1 cellular context compared by ENCODE assay signal in the genomic region with DNA sequence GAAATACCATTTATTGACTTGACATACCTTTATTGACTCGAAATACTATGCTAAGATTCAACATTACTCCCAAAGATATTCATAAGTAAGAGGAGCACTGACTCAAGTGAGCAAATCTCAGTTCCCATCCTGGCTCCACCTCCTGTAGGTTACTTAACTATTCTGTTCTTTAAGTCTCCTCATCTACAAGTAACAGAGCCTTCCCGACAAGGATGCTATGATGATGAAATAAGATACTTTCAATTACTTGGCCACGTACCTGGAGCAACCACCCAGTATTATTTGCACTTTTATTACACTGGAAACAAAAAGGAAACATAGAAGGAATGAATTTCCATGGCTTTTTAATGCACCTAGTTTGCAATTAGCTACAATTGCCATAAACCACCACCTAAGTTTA.
TF ChIP-seq lines count a peak whose summit lies in the region.

No MANE protein-coding gene starts in this region.

TF ChIP-seq in A549, 52 proteins besides CTCF, POLR2A, EP300 and RAD21 (continued from another document):
- TF ChIP-seq NPAS2 (CRISPR knock-in tag; IDR thresholded peaks at IDR 0.05; ENCODE audit: borderline replicate concordance) (no peak), BHLHE40 (IDR thresholded peaks at IDR 0.05; ENCODE audit: low read depth, low read length) (no peak), PHF8 (IDR thresholded peaks at IDR 0.05; ENCODE audit: borderline replicate concordance, low read depth) (no peak), RFX5 (IDR thresholded peaks at IDR 0.05) (no peak), NR3C1 (IDR thresholded peaks at IDR 0.05) (no peak), CBX8 (IDR thresholded peaks at IDR 0.05) (no peak), ZNF302 (CRISPR knock-in tag; IDR thresholded peaks at IDR 0.05) (no peak)
- TF ChIP-seq, protein P1, sequence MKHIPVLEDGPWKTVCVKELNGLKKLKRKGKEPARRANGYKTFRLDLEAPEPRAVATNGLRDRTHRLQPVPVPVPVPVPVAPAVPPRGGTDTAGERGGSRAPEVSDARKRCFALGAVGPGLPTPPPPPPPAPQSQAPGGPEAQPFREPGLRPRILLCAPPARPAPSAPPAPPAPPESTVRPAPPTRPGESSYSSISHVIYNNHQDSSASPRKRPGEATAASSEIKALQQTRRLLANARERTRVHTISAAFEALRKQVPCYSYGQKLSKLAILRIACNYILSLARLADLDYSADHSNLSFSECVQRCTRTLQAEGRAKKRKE (CRISPR knock-in tag; IDR thresholded peaks at IDR 0.05; ENCODE audit: low read depth): no peak
- TF ChIP-seq, protein P2, sequence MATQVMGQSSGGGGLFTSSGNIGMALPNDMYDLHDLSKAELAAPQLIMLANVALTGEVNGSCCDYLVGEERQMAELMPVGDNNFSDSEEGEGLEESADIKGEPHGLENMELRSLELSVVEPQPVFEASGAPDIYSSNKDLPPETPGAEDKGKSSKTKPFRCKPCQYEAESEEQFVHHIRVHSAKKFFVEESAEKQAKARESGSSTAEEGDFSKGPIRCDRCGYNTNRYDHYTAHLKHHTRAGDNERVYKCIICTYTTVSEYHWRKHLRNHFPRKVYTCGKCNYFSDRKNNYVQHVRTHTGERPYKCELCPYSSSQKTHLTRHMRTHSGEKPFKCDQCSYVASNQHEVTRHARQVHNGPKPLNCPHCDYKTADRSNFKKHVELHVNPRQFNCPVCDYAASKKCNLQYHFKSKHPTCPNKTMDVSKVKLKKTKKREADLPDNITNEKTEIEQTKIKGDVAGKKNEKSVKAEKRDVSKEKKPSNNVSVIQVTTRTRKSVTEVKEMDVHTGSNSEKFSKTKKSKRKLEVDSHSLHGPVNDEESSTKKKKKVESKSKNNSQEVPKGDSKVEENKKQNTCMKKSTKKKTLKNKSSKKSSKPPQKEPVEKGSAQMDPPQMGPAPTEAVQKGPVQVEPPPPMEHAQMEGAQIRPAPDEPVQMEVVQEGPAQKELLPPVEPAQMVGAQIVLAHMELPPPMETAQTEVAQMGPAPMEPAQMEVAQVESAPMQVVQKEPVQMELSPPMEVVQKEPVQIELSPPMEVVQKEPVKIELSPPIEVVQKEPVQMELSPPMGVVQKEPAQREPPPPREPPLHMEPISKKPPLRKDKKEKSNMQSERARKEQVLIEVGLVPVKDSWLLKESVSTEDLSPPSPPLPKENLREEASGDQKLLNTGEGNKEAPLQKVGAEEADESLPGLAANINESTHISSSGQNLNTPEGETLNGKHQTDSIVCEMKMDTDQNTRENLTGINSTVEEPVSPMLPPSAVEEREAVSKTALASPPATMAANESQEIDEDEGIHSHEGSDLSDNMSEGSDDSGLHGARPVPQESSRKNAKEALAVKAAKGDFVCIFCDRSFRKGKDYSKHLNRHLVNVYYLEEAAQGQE (IDR thresholded peaks at IDR 0.05): no peak
- TF ChIP-seq, protein P3, sequence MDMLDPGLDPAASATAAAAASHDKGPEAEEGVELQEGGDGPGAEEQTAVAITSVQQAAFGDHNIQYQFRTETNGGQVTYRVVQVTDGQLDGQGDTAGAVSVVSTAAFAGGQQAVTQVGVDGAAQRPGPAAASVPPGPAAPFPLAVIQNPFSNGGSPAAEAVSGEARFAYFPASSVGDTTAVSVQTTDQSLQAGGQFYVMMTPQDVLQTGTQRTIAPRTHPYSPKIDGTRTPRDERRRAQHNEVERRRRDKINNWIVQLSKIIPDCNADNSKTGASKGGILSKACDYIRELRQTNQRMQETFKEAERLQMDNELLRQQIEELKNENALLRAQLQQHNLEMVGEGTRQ (IDR thresholded peaks at IDR 0.05): no peak
